20 cellular contexts compared by ENCODE assay signal in genomic region chr2:183250472-183250871, GRCh38.
A peak's percentile ranks its signal among the peaks of the same experiment; 100 is the strongest.
DNase-seq lines count a peak whose midpoint lies in the region; ATAC-seq, FAIRE-seq and TF ChIP-seq lines count a peak whose summit lies in the region.
"Had no signal": no experiment of that assay in that cellular context is flagged by ENCODE, and none has a peak within 500 bp of the region (broad histone marks: within the 10 kb centered on the region; RNA-seq: fewer than 3 reads in every experiment).

No MANE protein-coding gene starts in this region.

- H3K36me3 ChIP-seq in bronchial epithelial cell (ENCODE audit: control insufficient read depth, insufficient read depth, low read length) = no peaks in the 10 kb centered on the region
- H3K36me3 ChIP-seq: BE2C had no signal

- peak; percentile 69 for ATAC-seq in foreskin keratinocyte
- no peak for ATAC-seq in HG03378 (IDR thresholded peaks at IDR 0.05; ENCODE audit: unreplicated experiment)
- no peak for ATAC-seq in GM18498 (IDR thresholded peaks at IDR 0.05; ENCODE audit: unreplicated experiment)
- ATAC-seq: HCT116 had no signal

- no peak for FAIRE-seq in bronchial epithelial cell (lab: Jason Lieb, UNC)

- peaks cover 21% of the 10 kb centered on the region for H3K4me1 ChIP-seq in foreskin keratinocyte
- H3K4me1 ChIP-seq: BE2C had no signal

- H3K27ac ChIP-seq in foreskin keratinocyte = peak overlapping the region; percentile 0

- TF ChIP-seq CTCF in bronchial epithelial cell (IDR thresholded peaks at IDR 0.05; ENCODE audit: insufficient read depth, low read length, severe bottlenecking) (no peak), foreskin keratinocyte (conservative IDR thresholded peaks at IDR 0.05) (no peak)

- H3K4me3 ChIP-seq in bronchial epithelial cell (ENCODE audit: low read depth, low read length) = no peak overlapping the region

- peak; percentile 2 for DNase-seq in EL
- peak; percentile 25 for DNase-seq in HCEC 1CT
- DNase-seq in bronchial epithelial cell (ENCODE audit: low read depth) = peak; percentile 21
- peak; percentile 47 to 80 for DNase-seq in foreskin keratinocyte
- DNase-seq in activated CD4-positive, CD25-positive, alpha-beta regulatory T cell treated with anti-CD3 and anti-CD28 coated beads, Interleukin-2, amount 50 U/mL, for 72 hours = no peak
- no peak for DNase-seq in effector CD4-positive, alpha-beta T cell
- DNase-seq: C1 segment of cervical spinal cord; CD4-positive, CD25-positive, alpha-beta regulatory T cell; CD8-positive, alpha-beta memory T cell; COR-L47; DMS 273 treated with DMSO at 0.1 percent for 48 hours; DMS53; DND-41; GDM1; HFFc6; KG1 had no signal

- no peaks in the 10 kb centered on the region for H3K27me3 ChIP-seq in bronchial epithelial cell (ENCODE audit: control insufficient read depth, insufficient read depth, low read length)
- no peaks in the 10 kb centered on the region for H3K27me3 ChIP-seq in foreskin keratinocyte
- H3K27me3 ChIP-seq: BE2C had no signal

Comparison
In these comparisons a context has a peak if more than half of its experiments do, and no peak if none do; other contexts are left out.
1. DNase-seq: peak in EL (single experiment), HCEC 1CT (single experiment), bronchial epithelial cell (single experiment) and foreskin keratinocyte (2 of 2); none in activated CD4-positive, CD25-positive, alpha-beta regulatory T cell treated with anti-CD3 and anti-CD28 coated beads, Interleukin-2, amount 50 U/mL, for 72 hours (single experiment) and effector CD4-positive, alpha-beta T cell (single experiment).